Comparison of ENCODE assay signal across 26 cellular contexts in genomic region chr9:4821133-4821532, GRCh38.
"Had no signal": no experiment of that assay in that cellular context is flagged by ENCODE, and none has a peak within 500 bp of the region (broad histone marks: within the 10 kb centered on the region; RNA-seq: fewer than 3 reads in every experiment).

No MANE protein-coding gene starts in this region.

- H3K4me3 Mint-ChIP-seq: mesothelial cell of epicardium, nephron, neural progenitor cell had no signal

- H2AFZ ChIP-seq: hepatocyte, neural progenitor cell, parathyroid adenoma had no signal

- H3K9ac ChIP-seq: neural progenitor cell, parathyroid adenoma had no signal

- H3K27ac ChIP-seq: dorsolateral prefrontal cortex, gastroesophageal sphincter, heart left ventricle, hepatocyte, neural progenitor cell, parathyroid adenoma, right atrium auricular region, sigmoid colon, skin epidermis, suprapubic skin, transverse colon, upper lobe of right lung, uterus had no signal

- H3K9me3 ChIP-seq: gastroesophageal sphincter, heart left ventricle, mucosa of descending colon, right atrium auricular region, sigmoid colon, suprapubic skin, transverse colon, upper lobe of right lung, uterus had no signal

- FAIRE-seq: colon, kidney had no signal

- H3K4me1 Mint-ChIP-seq: mesothelial cell of epicardium, nephron, neural progenitor cell had no signal

- H3K27me3 Mint-ChIP-seq: naive B cell, progenitor cell of endocrine pancreas had no signal

- H3K36me3 ChIP-seq: gastroesophageal sphincter, heart left ventricle, neural progenitor cell, right atrium auricular region, sigmoid colon, suprapubic skin, transverse colon, upper lobe of right lung, uterus had no signal

- H3K9me3 Mint-ChIP-seq: naive B cell, nephron had no signal

- H3K4me1 ChIP-seq: neural progenitor cell, parathyroid adenoma, suprapubic skin, uterus had no signal

- ATAC-seq: gastroesophageal sphincter, heart left ventricle, mucosa of descending colon, upper lobe of right lung had no signal

- DNase-seq: dorsolateral prefrontal cortex; effector CD4-positive, alpha-beta T cell; heart left ventricle; kidney; mesenchymal stem cell; mucosa of descending colon; naive B cell; sigmoid colon; stimulated activated CD4-positive, alpha-beta T cell treated with anti-CD3 and anti-CD28 coated beads, Interleukin-15, amount 100 ng/mL, for 24 hours; stimulated activated CD4-positive, alpha-beta T cell treated with anti-CD3 and anti-CD28 coated beads, Interleukin-2, amount 100 ng/mL, for 48 hours; stimulated activated naive CD4-positive, alpha-beta T cell treated with Interleukin-2 at 50 U/mL for 16 hours; transverse colon; upper lobe of right lung; uterus had no signal

- H3K27ac Mint-ChIP-seq: mesothelial cell of epicardium, neural progenitor cell, progenitor cell of endocrine pancreas had no signal

- H3K4me2 ChIP-seq: hepatocyte, neural progenitor cell had no signal

- H3K79me2 ChIP-seq: parathyroid adenoma had no signal

- H3K4me3 ChIP-seq: dorsolateral prefrontal cortex, gastroesophageal sphincter, heart left ventricle, hepatocyte, lung, mucosa of descending colon, neural progenitor cell, right atrium auricular region, sigmoid colon, skin epidermis, suprapubic skin, transverse colon, upper lobe of right lung, uterus had no signal

- H3K27me3 ChIP-seq: dorsolateral prefrontal cortex, gastroesophageal sphincter, heart left ventricle, hepatocyte, neural progenitor cell, right atrium auricular region, sigmoid colon, suprapubic skin, transverse colon, upper lobe of right lung, uterus had no signal
